ENCODE assay signal across 19 cellular contexts in genomic region chr14:53537421-53538315, GRCh38.
DNase-seq lines count a peak whose midpoint lies in the region; ATAC-seq, FAIRE-seq and TF ChIP-seq lines count a peak whose summit lies in the region.
"Had no signal": no experiment of that assay in that cellular context is flagged by ENCODE, and none has a peak within 500 bp of the region (broad histone marks: within the 10 kb centered on the region; RNA-seq: fewer than 3 reads in every experiment).

No MANE protein-coding gene starts in this region.

- DNase-seq in AG10803 (ENCODE audit: low read depth), result peak; percentile 45
- no peak for DNase-seq in HTR-8/SVneo (ENCODE audit: insufficient read length, low spot score)
- DNase-seq in fibroblast of peridontal ligament (ENCODE audit: extremely low read depth), result peak; percentile 55
- DNase-seq in COR-L47 (lab: John Stamatoyannopoulos, UW), result no peak
- DNase-seq in NOMO-1 treated with DMSO at 0.1 percent for 48 hours (lab: John Stamatoyannopoulos, UW; ENCODE audit: unreplicated experiment), result no peak
- DNase-seq: activated B cell treated with CpG ODN at 0.5 μM for 24 hours; activated naive CD4-positive, alpha-beta T cell; BE2C; DMS53; effector memory CD4-positive, alpha-beta T cell; NCI-H187 treated with DMSO at 0.1 percent for 48 hours; NCI-H526; stimulated activated naive CD8-positive, alpha-beta T cell treated with anti-CD3 and anti-CD28 coated beads, Interleukin-15, Interleukin-2, amounts not matched to agents 100 U/mL and 50 U/mL, for 24 hours had no signal

- peak overlapping the region; percentile 45 to 75 (median 69) for H3K27ac Mint-ChIP-seq in nephron
- H3K27ac Mint-ChIP-seq: activated B cell treated with CpG ODN at 0.5 μM for 24 hours had no signal

- TF ChIP-seq CTCF in AG10803 (conservative IDR thresholded peaks at IDR 0.05; ENCODE audit: low read length), result peak; percentile 33
- no peak for TF ChIP-seq CTCF in nephron (IDR thresholded peaks at IDR 0.05; ENCODE audit: unreplicated experiment in 3 of 3)

- ATAC-seq in GM19455 (IDR thresholded peaks at IDR 0.05; ENCODE audit: unreplicated experiment) (no peak), GM21526 (IDR thresholded peaks at IDR 0.05; ENCODE audit: low FRiP score, unreplicated experiment) (no peak)
- ATAC-seq: left lobe of liver; stimulated activated naive CD8-positive, alpha-beta T cell treated with anti-CD3 and anti-CD28 coated beads, Interleukin-15, Interleukin-2, amounts not matched to agents 100 U/mL and 50 U/mL, for 24 hours had no signal

- no peaks in the 10 kb centered on the region for H3K9me3 Mint-ChIP-seq in nephron
- H3K9me3 Mint-ChIP-seq: activated B cell treated with CpG ODN at 0.5 μM for 24 hours had no signal

- H3K27me3 Mint-ChIP-seq in nephron (ENCODE audit: low read depth), result no peaks in the 10 kb centered on the region
- H3K27me3 Mint-ChIP-seq: activated B cell treated with CpG ODN at 0.5 μM for 24 hours had no signal

- H3K36me3 Mint-ChIP-seq in nephron (ENCODE audit: low read depth), result no peaks in the 10 kb centered on the region

- peaks cover 37% of the 10 kb centered on the region for H3K4me1 Mint-ChIP-seq in nephron

- FAIRE-seq in HTR-8/SVneo (lab: Jason Lieb, UNC), result peak; percentile 9
- FAIRE-seq: RCC 7860 had no signal

- H3K4me3 Mint-ChIP-seq in nephron, result no peak overlapping the region
- H3K4me3 Mint-ChIP-seq: activated B cell treated with CpG ODN at 0.5 μM for 24 hours had no signal

- no peak overlapping the region for H3K4me3 ChIP-seq in AG10803 (ENCODE audit: low read length)
- H3K4me3 ChIP-seq: skin epidermis had no signal

Comparison
In these comparisons a context has a peak if more than half of its experiments do, and no peak if none do; other contexts are left out.
1. DNase-seq: peak in AG10803 (single experiment) and fibroblast of peridontal ligament (single experiment); none in HTR-8/SVneo (single experiment), COR-L47 (single experiment) and NOMO-1 treated with DMSO at 0.1 percent for 48 hours (single experiment).